Comparison of ENCODE assay signal across 11 cellular contexts in the genomic region with DNA sequence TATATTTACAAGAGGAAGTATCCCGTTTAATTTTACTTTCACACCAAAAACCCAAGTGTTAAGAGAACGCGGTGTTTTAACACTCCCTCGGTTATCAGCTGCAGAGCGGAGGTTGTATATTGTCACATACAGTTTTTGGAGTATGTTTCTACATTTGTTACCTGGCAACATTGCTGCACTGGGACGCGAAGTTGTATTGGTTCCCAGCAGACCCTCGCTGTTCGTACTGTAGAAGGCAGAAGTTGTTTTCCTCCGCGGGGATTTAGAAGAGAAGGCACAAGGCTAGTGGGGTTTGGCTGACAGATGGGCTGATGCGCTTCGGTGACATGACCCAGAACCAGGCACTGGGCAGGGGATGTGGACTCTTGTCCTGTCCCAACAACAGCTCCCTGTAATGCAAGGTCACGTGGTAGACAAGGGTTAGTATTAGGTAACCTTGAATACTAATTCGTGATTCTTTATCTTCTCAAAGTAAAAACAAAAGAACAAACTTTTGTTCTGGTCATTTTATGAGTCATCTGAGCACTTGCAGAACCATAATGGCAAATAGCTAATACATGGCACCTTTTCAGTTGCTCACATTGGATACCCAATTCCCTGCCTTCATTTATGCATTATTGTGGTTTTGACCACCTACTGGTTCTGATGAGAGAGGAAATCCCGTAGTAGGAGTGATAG.
DNase-seq lines count a peak whose midpoint lies in the region; ATAC-seq and TF ChIP-seq lines count a peak whose summit lies in the region.
"Had no signal": no experiment of that assay in that cellular context is flagged by ENCODE, and none has a peak within 500 bp of the region (broad histone marks: within the 10 kb centered on the region; RNA-seq: fewer than 3 reads in every experiment).

No MANE protein-coding gene starts in this region.

- H2BK12ac ChIP-seq in trophoblast cell (ENCODE audit: low read length): peak overlapping the region; percentile 4

- H3K14ac ChIP-seq in trophoblast cell (ENCODE audit: low read length): no peak overlapping the region

- H3K27ac ChIP-seq in trophoblast cell (ENCODE audit: low read depth, low read length): no peak overlapping the region

- peak; percentile 35 for ATAC-seq in GM18520 (IDR thresholded peaks at IDR 0.05; ENCODE audit: unreplicated experiment)
- peak; percentile 42 for ATAC-seq in HG02870 (IDR thresholded peaks at IDR 0.05; ENCODE audit: unreplicated experiment)
- ATAC-seq in activated B cell treated with CpG ODN at 0.5 μM for 24 hours (ENCODE audit: low read depth): no peak
- no peak for ATAC-seq in Right ventricle myocardium inferior

- H3K27ac Mint-ChIP-seq in activated B cell treated with CpG ODN at 0.5 μM for 24 hours: peak overlapping the region; percentile 12

- H2BK5ac ChIP-seq in trophoblast cell (ENCODE audit: low read depth, low read length, poor library complexity): no peak overlapping the region

- POLR2A ChIA-PET in activated B cell treated with CpG ODN at 0.5 μM for 24 hours (lab: Charles Lee): no interaction called here

- no peak overlapping the region for H3K4me3 ChIP-seq in trophoblast cell (ENCODE audit: low read depth, low read length)

- H3K18ac ChIP-seq in trophoblast cell (ENCODE audit: low read length): no peak overlapping the region

- H3K36me3 ChIP-seq in trophoblast cell (ENCODE audit: control insufficient read depth in 1 of 2, insufficient read depth in 2 of 2, low read length in 2 of 2): no peaks in the 10 kb centered on the region

- no peak overlapping the region for H2BK120ac ChIP-seq in trophoblast cell (ENCODE audit: insufficient read depth, low read length, poor library complexity)

- no peak overlapping the region for H3K4ac ChIP-seq in trophoblast cell (ENCODE audit: low read depth, low read length)

- intact Hi-C loops in activated B cell treated with CpG ODN at 0.5 μM for 24 hours (cut with micrococcal nuclease) (no loop called here), Right ventricle myocardium inferior (cut with DNase I) (no loop called here)

- DNase-seq in activated B cell treated with CpG ODN at 0.5 μM for 24 hours: no peak
- no peak for DNase-seq in trophoblast cell
- DNase-seq in Right ventricle myocardium inferior (ENCODE audit: missing footprints): no peak
- no peak for DNase-seq in GOT3 (lab: John Stamatoyannopoulos, UW)
- no peak for DNase-seq in SK-N-DZ (ENCODE audit: low spot score)
- no peak for DNase-seq in hepatic stellate cell (ENCODE audit: low spot score)
- DNase-seq: activated CD4-positive, alpha-beta T cell treated with anti-CD3 and anti-CD28 coated beads for 1 hour; NCI-H1417; stimulated activated CD4-positive, alpha-beta T cell treated with anti-CD3 and anti-CD28 coated beads, Interleukin-2, amount 100 ng/mL, for 48 hours had no signal

- H3K79me1 ChIP-seq in trophoblast cell (ENCODE audit: low read length): peaks cover 2% of the 10 kb centered on the region

- H3K9me3 Mint-ChIP-seq in activated B cell treated with CpG ODN at 0.5 μM for 24 hours: no peaks in the 10 kb centered on the region

- H3K4me2 ChIP-seq in trophoblast cell (ENCODE audit: low read length): no peak overlapping the region

- H2AFZ ChIP-seq in trophoblast cell (ENCODE audit: insufficient read depth, low read length, poor library complexity): no peak overlapping the region

- no peaks in the 10 kb centered on the region for H3K27me3 ChIP-seq in trophoblast cell (ENCODE audit: insufficient read depth, low read length)

- H3K4me1 ChIP-seq in trophoblast cell (ENCODE audit: control insufficient read depth in 1 of 2, insufficient read depth in 2 of 2, low read length in 2 of 2): peaks cover 5% of the 10 kb centered on the region in 2 experiments

- H4K91ac ChIP-seq in trophoblast cell (ENCODE audit: low read depth, low read length): no peak overlapping the region

- H3K4me1 Mint-ChIP-seq in activated B cell treated with CpG ODN at 0.5 μM for 24 hours: peaks cover 27% of the 10 kb centered on the region

- WGBS in trophoblast cell (ENCODE audit: extremely low coverage, insufficient coverage, insufficient read length): no CpG with 5 or more reads among the region's 16 CpGs

- no peak overlapping the region for H3K23ac ChIP-seq in trophoblast cell (ENCODE audit: low read length)

- H2AK5ac ChIP-seq in trophoblast cell (ENCODE audit: low read length): no peak overlapping the region

- H4K8ac ChIP-seq in trophoblast cell (ENCODE audit: low read depth, low read length): no peak overlapping the region

- CTCF ChIA-PET in activated B cell treated with CpG ODN at 0.5 μM for 24 hours (lab: Charles Lee): interaction anchor here (4.4 kb wide), 1 partner anchor 310 kb away, joined by 14 read pairs; no protein-coding TSS in a partner anchor

- H3K36me3 Mint-ChIP-seq in activated B cell treated with CpG ODN at 0.5 μM for 24 hours (ENCODE audit: low read depth): peaks cover 89% of the 10 kb centered on the region

- no peak overlapping the region for H4K12ac ChIP-seq in trophoblast cell (ENCODE audit: low read depth, low read length)

- H3K9ac ChIP-seq in trophoblast cell (ENCODE audit: low read length): no peak overlapping the region

- TF ChIP-seq CTCF in activated B cell treated with CpG ODN at 0.5 μM for 24 hours (IDR thresholded peaks at IDR 0.05): no peak

- no peaks in the 10 kb centered on the region for H3K9me3 ChIP-seq in trophoblast cell (ENCODE audit: insufficient read depth, low read depth, low read length)

- H3K4me3 Mint-ChIP-seq in activated B cell treated with CpG ODN at 0.5 μM for 24 hours: no peak overlapping the region

- H3K27me3 Mint-ChIP-seq in activated B cell treated with CpG ODN at 0.5 μM for 24 hours: no peaks in the 10 kb centered on the region

- no peaks in the 10 kb centered on the region for H3K79me2 ChIP-seq in trophoblast cell (ENCODE audit: control insufficient read depth, insufficient read depth, low read length, poor library complexity)

Comparison
In these comparisons a context has a peak if more than half of its experiments do, and no peak if none do; other contexts are left out.
1. ATAC-seq: peak in GM18520 (single experiment) and HG02870 (single experiment); none in activated B cell treated with CpG ODN at 0.5 μM for 24 hours (single experiment) and Right ventricle myocardium inferior (single experiment).